23 cellular contexts compared by ENCODE assay signal in genomic region chr4:101242441-101242840, GRCh38.
DNase-seq lines count a peak whose midpoint lies in the region; ATAC-seq and TF ChIP-seq lines count a peak whose summit lies in the region.
"Had no signal": no experiment of that assay in that cellular context is flagged by ENCODE, and none has a peak within 500 bp of the region (broad histone marks: within the 10 kb centered on the region; RNA-seq: fewer than 3 reads in every experiment).

No MANE protein-coding gene starts in this region.

- H3K36me3 ChIP-seq in mammary epithelial cell (ENCODE audit: insufficient read depth, low read length) (no peaks in the 10 kb centered on the region), RWPE2 (ENCODE audit: low read depth) (no peaks in the 10 kb centered on the region), trophoblast cell (ENCODE audit: control insufficient read depth in 1 of 2, insufficient read depth in 2 of 2, low read length in 2 of 2) (no peaks in the 10 kb centered on the region)
- H3K36me3 ChIP-seq: BE2C had no signal

- no peak overlapping the region for H2BK120ac ChIP-seq in trophoblast cell (ENCODE audit: insufficient read depth, low read length, poor library complexity)

- no peak overlapping the region for H3K14ac ChIP-seq in trophoblast cell (ENCODE audit: low read length)

- H4K12ac ChIP-seq in trophoblast cell (ENCODE audit: low read depth, low read length), result no peak overlapping the region

- H4K8ac ChIP-seq in trophoblast cell (ENCODE audit: low read depth, low read length), result no peak overlapping the region

- no peak overlapping the region for H2AFZ ChIP-seq in mammary epithelial cell (ENCODE audit: low read depth, low read length)
- H2AFZ ChIP-seq in trophoblast cell (ENCODE audit: insufficient read depth, low read length, poor library complexity), result no peak overlapping the region
- H2AFZ ChIP-seq: GM23248 had no signal

- POLR2A ChIA-PET in MCF 10A (lab: Yijun Ruan, JAX), result interaction anchor here (0.7 to 1.5 kb wide), 5 partner anchors 10 to 107 kb away, joined by 3 to 5 read pairs (median 4); partner anchors contain the start of gene PPP3CA

- H3K4ac ChIP-seq in trophoblast cell (ENCODE audit: low read depth, low read length), result no peak overlapping the region

- in situ Hi-C loops in mammary epithelial cell (cut with MboI; ENCODE audit: low sequenced_read_pairs in 2 of 2), result no loop called here

- H3K27ac Mint-ChIP-seq in MCF 10A (ENCODE audit: low read depth, unreplicated experiment), result peak overlapping the region; percentile 70
- H3K27ac Mint-ChIP-seq: CD4-positive, alpha-beta memory T cell had no signal

- H3K9me3 ChIP-seq in mammary epithelial cell (replicated peaks; ENCODE audit: insufficient read depth, low read length) (no peaks in the 10 kb centered on the region), RWPE2 (ENCODE audit: severe bottlenecking) (no peaks in the 10 kb centered on the region), trophoblast cell (ENCODE audit: insufficient read depth, low read depth, low read length) (no peaks in the 10 kb centered on the region)
- H3K9me3 ChIP-seq: A549; BE2C; BLaER1 treated with 17β-estradiol and CSF1 and Interleukin-3, amounts not matched to agents 10 nM and 100 nM had no signal

- dilution Hi-C loops in mammary epithelial cell (cut with HindIII; ENCODE audit: low sequenced_read_pairs), result no loop called here

- CTCF ChIA-PET in MCF 10A (lab: Yijun Ruan, JAX) (interaction anchor here (1.0 kb wide), 1 partner anchor 11 kb away, joined by 3 read pairs; no protein-coding TSS in a partner anchor), mammary epithelial cell (lab: Charles Lee; ENCODE audit: low non-redundant PET) (no interaction called here)

- intact Hi-C loops in MCF 10A (cut with micrococcal nuclease), result no loop called here
- intact Hi-C loops in mammary epithelial cell (cut with micrococcal nuclease), result no loop called here
- intact Hi-C loops in left colon (cut with DNase I, micrococcal nuclease), result no loop called here

- ATAC-seq in RWPE2 (ENCODE audit: low read depth), result peak; percentile 65
- no peak for ATAC-seq in left colon
- ATAC-seq: A549 had no signal

- no peak overlapping the region for H3K9ac ChIP-seq in mammary epithelial cell (ENCODE audit: insufficient read depth, low read length)
- H3K9ac ChIP-seq in trophoblast cell (ENCODE audit: low read length), result no peak overlapping the region
- H3K9ac ChIP-seq: BLaER1 treated with 17β-estradiol and CSF1 and Interleukin-3, amounts not matched to agents 10 nM and 100 nM; GM23248 had no signal

- H3K79me2 ChIP-seq in mammary epithelial cell (ENCODE audit: insufficient read depth, low read length) (peaks cover 91% of the 10 kb centered on the region), trophoblast cell (ENCODE audit: control insufficient read depth, insufficient read depth, low read length, poor library complexity) (no peaks in the 10 kb centered on the region)

- peak; percentile 33 for DNase-seq in MCF 10A (ENCODE audit: unreplicated experiment)
- no peak for DNase-seq in mammary epithelial cell
- DNase-seq in RWPE2 (ENCODE audit: low spot score), result no peak
- DNase-seq in epithelial cell of esophagus (ENCODE audit: low read depth), result peak; percentile 33
- DNase-seq in trophoblast cell, result peak; percentile 7 to 39
- no peak for DNase-seq in UCSD-AML1 (lab: John Stamatoyannopoulos, UW; ENCODE audit: unreplicated experiment)
- no peak for DNase-seq in left colon
- no peak for DNase-seq in NCI-H2171 (lab: John Stamatoyannopoulos, UW)
- DNase-seq: 8988T; ACHN; AML-193; BE2C; Calu3; CD4-positive, alpha-beta memory T cell; COR-L47; DMS53; DMS79 treated with DMSO at 0.1 percent for 48 hours; GF-D8; GM23248; H7; HCEC 1CT had no signal

- no peaks in the 10 kb centered on the region for H4K20me1 ChIP-seq in mammary epithelial cell (ENCODE audit: insufficient read depth, low read length)

- H2BK5ac ChIP-seq in trophoblast cell (ENCODE audit: low read depth, low read length, poor library complexity), result no peak overlapping the region

- H3K4me3 Mint-ChIP-seq in MCF 10A (ENCODE audit: unreplicated experiment), result no peak overlapping the region
- H3K4me3 Mint-ChIP-seq: CD4-positive, alpha-beta memory T cell had no signal

- H2BK12ac ChIP-seq in trophoblast cell (ENCODE audit: low read length), result no peak overlapping the region

- no peak overlapping the region for H4K91ac ChIP-seq in trophoblast cell (ENCODE audit: low read depth, low read length)

- H3K4me2 ChIP-seq in mammary epithelial cell (ENCODE audit: insufficient read depth, low read depth, low read length) (no peak overlapping the region), trophoblast cell (ENCODE audit: low read length) (no peak overlapping the region)
- H3K4me2 ChIP-seq: A549; BLaER1 treated with 17β-estradiol and CSF1 and Interleukin-3, amounts not matched to agents 10 nM and 100 nM had no signal

- H3K18ac ChIP-seq in trophoblast cell (ENCODE audit: low read length), result no peak overlapping the region

- H3K36me3 Mint-ChIP-seq in MCF 10A (ENCODE audit: insufficient read depth, unreplicated experiment), result no peaks in the 10 kb centered on the region

- H3K4me1 ChIP-seq in mammary epithelial cell (ENCODE audit: insufficient read depth, low read length), result peaks cover 13% of the 10 kb centered on the region
- peaks cover 20% of the 10 kb centered on the region for H3K4me1 ChIP-seq in RWPE2 (ENCODE audit: insufficient read depth, poor library complexity, severe bottlenecking)
- H3K4me1 ChIP-seq in trophoblast cell (ENCODE audit: control insufficient read depth in 1 of 2, insufficient read depth in 2 of 2, low read length in 2 of 2), result no peaks in the 10 kb centered on the region

- no peak for TF ChIP-seq CTCF in MCF 10A (IDR thresholded peaks at IDR 0.05; ENCODE audit: unreplicated experiment)
- TF ChIP-seq CTCF in mammary epithelial cell (conservative IDR thresholded peaks at IDR 0.05 in 1 of 2, IDR thresholded peaks at IDR 0.05 in 1 of 2; ENCODE audit: extremely low read depth in 1 of 2, insufficient read depth in 1 of 2, low read depth in 1 of 2, low read length in 2 of 2), result no peak
- TF ChIP-seq CTCF in RWPE2 (IDR thresholded peaks at IDR 0.05; ENCODE audit: poor library complexity, severe bottlenecking), result no peak
- TF ChIP-seq CTCF in epithelial cell of esophagus (IDR thresholded peaks at IDR 0.05; ENCODE audit: insufficient read depth, low read depth, low read length, missing control alignments), result no peak

- no peak overlapping the region for H3K4me3 ChIP-seq in mammary epithelial cell (replicated peaks in 1 of 3; ENCODE audit: insufficient read depth in 1 of 3, low read depth in 2 of 3, low read length in 3 of 3)
- no peak overlapping the region for H3K4me3 ChIP-seq in RWPE2 (ENCODE audit: severe bottlenecking)
- no peak overlapping the region for H3K4me3 ChIP-seq in epithelial cell of esophagus (ENCODE audit: low read length)
- no peak overlapping the region for H3K4me3 ChIP-seq in trophoblast cell (ENCODE audit: low read depth, low read length)
- H3K4me3 ChIP-seq: A549; BLaER1 treated with 17β-estradiol and CSF1 and Interleukin-3, amounts not matched to agents 10 nM and 100 nM; GM23248 had no signal

- H2AK5ac ChIP-seq in trophoblast cell (ENCODE audit: low read length), result no peak overlapping the region

- 100% methylated on average over 1 of the region's 1 CpG for WGBS in mammary epithelial cell (ENCODE audit: low coverage, missing lambda C conversion rate)
- no CpG with 5 or more reads among the region's 1 CpG for WGBS in trophoblast cell (ENCODE audit: extremely low coverage, insufficient coverage, insufficient read length)

- no peaks in the 10 kb centered on the region for H3K27me3 Mint-ChIP-seq in MCF 10A (ENCODE audit: insufficient read depth, unreplicated experiment)
- H3K27me3 Mint-ChIP-seq: CD4-positive, alpha-beta memory T cell had no signal

- H3K27ac ChIP-seq in mammary epithelial cell (ENCODE audit: insufficient read depth, low read depth, low read length), result no peak overlapping the region
- H3K27ac ChIP-seq in RWPE2 (ENCODE audit: poor library complexity, severe bottlenecking), result no peak overlapping the region
- H3K27ac ChIP-seq in trophoblast cell (ENCODE audit: low read depth, low read length), result no peak overlapping the region
- H3K27ac ChIP-seq: A549; BLaER1 treated with 17β-estradiol and CSF1 and Interleukin-3, amounts not matched to agents 10 nM and 100 nM; GM23248 had no signal

- no peak overlapping the region for H3K23ac ChIP-seq in trophoblast cell (ENCODE audit: low read length)

- no peaks in the 10 kb centered on the region for H3K9me3 Mint-ChIP-seq in MCF 10A (ENCODE audit: unreplicated experiment)
- H3K9me3 Mint-ChIP-seq: CD4-positive, alpha-beta memory T cell had no signal

- no peaks in the 10 kb centered on the region for H3K79me1 ChIP-seq in trophoblast cell (ENCODE audit: low read length)

- H3K4me1 Mint-ChIP-seq in MCF 10A (ENCODE audit: insufficient read depth, unreplicated experiment), result peaks cover 22% of the 10 kb centered on the region

- no TSS peak for BruUV-seq in MCF 10A (replicated peaks; lab: Mats Ljungman, UMichigan)
- BruUV-seq in mammary epithelial cell (replicated peaks; lab: Mats Ljungman, UMichigan), result no TSS peak

- H3K27me3 ChIP-seq in mammary epithelial cell (ENCODE audit: insufficient read depth, low read length) (no peaks in the 10 kb centered on the region), RWPE2 (ENCODE audit: insufficient read depth, poor library complexity, severe bottlenecking) (no peaks in the 10 kb centered on the region), trophoblast cell (ENCODE audit: insufficient read depth, low read length) (no peaks in the 10 kb centered on the region)
- H3K27me3 ChIP-seq: BE2C; BLaER1 treated with 17β-estradiol and CSF1 and Interleukin-3, amounts not matched to agents 10 nM and 100 nM had no signal

Comparison
In these comparisons a context has a peak if more than half of its experiments do, and no peak if none do; other contexts are left out.
1. DNase-seq: peak in MCF 10A (single experiment), epithelial cell of esophagus (single experiment) and trophoblast cell (2 of 2); none in mammary epithelial cell (single experiment), RWPE2 (single experiment), UCSD-AML1 (single experiment), left colon (0 of 2) and NCI-H2171 (single experiment).